ENCODE assay signal across 27 cellular contexts in the genomic region with DNA sequence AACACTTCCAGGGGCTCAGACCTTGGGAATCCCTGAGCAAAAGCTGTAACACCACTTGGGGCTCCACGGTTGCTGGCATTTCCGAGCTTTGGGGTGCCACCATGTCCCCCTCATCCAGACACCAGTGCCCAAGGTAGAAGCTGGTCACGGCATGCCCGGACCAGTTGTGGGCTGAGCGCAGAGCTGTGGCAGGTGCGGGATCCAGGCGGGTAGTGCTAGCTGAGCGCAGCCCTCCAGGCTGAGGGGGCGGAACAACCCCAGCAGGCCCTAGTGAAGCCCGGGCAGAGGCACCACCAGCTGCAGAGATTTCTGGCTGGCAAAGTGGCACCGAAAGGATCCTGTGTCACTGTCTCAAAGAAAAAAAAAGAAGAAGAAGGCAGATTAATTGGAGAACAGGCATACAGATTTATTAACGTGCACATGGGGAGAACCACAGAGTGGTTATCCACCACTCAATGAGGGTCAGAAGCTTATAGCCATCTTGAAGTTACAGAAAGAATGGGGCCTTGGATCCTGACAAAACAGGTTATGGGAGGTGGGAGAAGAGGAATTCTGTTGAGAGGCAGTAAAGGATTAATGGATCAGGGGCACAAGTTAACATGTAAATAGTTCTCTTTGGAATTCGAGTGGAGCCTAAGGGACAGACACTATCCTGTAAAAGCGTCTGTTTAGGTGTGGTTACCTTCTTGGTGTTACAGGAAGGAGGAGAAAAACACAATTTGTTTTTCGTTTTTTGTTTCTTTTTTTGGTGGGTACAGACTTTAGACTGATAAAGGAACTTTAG.
"Had no signal": no experiment of that assay in that cellular context is flagged by ENCODE, and none has a peak within 500 bp of the region (broad histone marks: within the 10 kb centered on the region; RNA-seq: fewer than 3 reads in every experiment).

No MANE protein-coding gene starts in this region.

- FAIRE-seq: astrocyte, urothelium cell line had no signal

- H3K27me3 Mint-ChIP-seq: activated naive CD4-positive, alpha-beta T cell treated with anti-CD3 and anti-CD28 coated beads, Interleukin-2, amount 10 ng/mL, durations not matched to agents 7 days and 5 days; activated naive CD8-positive, alpha-beta T cell treated with anti-CD3 and anti-CD28 coated beads, Interleukin-2, amount 10 ng/mL, durations not matched to agents 7 days and 5 days; progenitor cell of endocrine pancreas had no signal

- H3K27ac ChIP-seq: brain microvascular endothelial cell, heart left ventricle, left lung, lower lobe of right lung, ovary, right lobe of liver, tibial nerve had no signal

- H3K27me3 ChIP-seq: brain microvascular endothelial cell, heart left ventricle, left lung, ovary, right lobe of liver, tibial nerve had no signal

- H3K4me3 ChIP-seq: heart left ventricle, left lung, lower lobe of right lung, mucosa of descending colon, ovary, right lobe of liver, tibial nerve had no signal

- H3K36me3 ChIP-seq: brain microvascular endothelial cell, heart left ventricle, left lung, lower lobe of right lung, ovary, right lobe of liver, tibial nerve had no signal

- ATAC-seq: effector memory CD8-positive, alpha-beta T cell; esophagus mucosa; heart left ventricle; left lung; lower lobe of right lung; mucosa of descending colon had no signal

- H3K4me1 Mint-ChIP-seq: activated naive CD4-positive, alpha-beta T cell treated with anti-CD3 and anti-CD28 coated beads, Interleukin-2, amount 10 ng/mL, durations not matched to agents 7 days and 5 days; activated naive CD8-positive, alpha-beta T cell treated with anti-CD3 and anti-CD28 coated beads, Interleukin-2, amount 10 ng/mL, durations not matched to agents 7 days and 5 days; nephron had no signal

- H3K27ac Mint-ChIP-seq: activated naive CD4-positive, alpha-beta T cell treated with anti-CD3 and anti-CD28 coated beads, Interleukin-2, amount 10 ng/mL, durations not matched to agents 7 days and 5 days; activated naive CD8-positive, alpha-beta T cell treated with anti-CD3 and anti-CD28 coated beads, Interleukin-2, amount 10 ng/mL, durations not matched to agents 7 days and 5 days; effector memory CD8-positive, alpha-beta T cell; progenitor cell of endocrine pancreas had no signal

- H3K9me3 ChIP-seq: lower lobe of right lung, ovary, right lobe of liver had no signal

- H3K4me3 Mint-ChIP-seq: activated naive CD4-positive, alpha-beta T cell treated with anti-CD3 and anti-CD28 coated beads, Interleukin-2, amount 10 ng/mL, durations not matched to agents 7 days and 5 days; activated naive CD8-positive, alpha-beta T cell treated with anti-CD3 and anti-CD28 coated beads, Interleukin-2, amount 10 ng/mL, durations not matched to agents 7 days and 5 days; effector memory CD8-positive, alpha-beta T cell; nephron had no signal

- H3K36me3 Mint-ChIP-seq: activated naive CD4-positive, alpha-beta T cell treated with anti-CD3 and anti-CD28 coated beads, Interleukin-2, amount 10 ng/mL, durations not matched to agents 7 days and 5 days; activated naive CD8-positive, alpha-beta T cell treated with anti-CD3 and anti-CD28 coated beads, Interleukin-2, amount 10 ng/mL, durations not matched to agents 7 days and 5 days had no signal

- DNase-seq: activated CD4-positive, alpha-beta T cell treated with anti-CD3 and anti-CD28 coated beads for 4 hours; activated CD4-positive, alpha-beta T cell treated with anti-CD3 and anti-CD28 coated beads, Interleukin-2, amount 50 U/mL, for 4 hours; activated CD8-positive, alpha-beta memory T cell treated with anti-CD3 and anti-CD28 coated beads for 24 hours; activated gamma-delta T cell; activated naive CD4-positive, alpha-beta T cell treated with anti-CD3 and anti-CD28 coated beads, Interleukin-2, amount 10 ng/mL, durations not matched to agents 7 days and 5 days; activated naive CD8-positive, alpha-beta T cell treated with anti-CD3 and anti-CD28 coated beads, Interleukin-2, amount 10 ng/mL, durations not matched to agents 7 days and 5 days; amniotic stem cell; brain microvascular endothelial cell; cortex of kidney; effector memory CD8-positive, alpha-beta T cell; foreskin fibroblast; heart left ventricle; hypothalamus; kidney glomerular epithelial cell; left lung; lower lobe of right lung; mucosa of descending colon; ovary; right lobe of liver; stimulated activated CD4-positive, alpha-beta T cell treated with anti-CD3 and anti-CD28 coated beads, Interleukin-2, amount 100 ng/mL, for 48 hours; stimulated activated naive CD4-positive, alpha-beta T cell treated with Interleukin-2 at 50 U/mL for 16 hours had no signal

- H3K4me1 ChIP-seq: heart left ventricle, left lung, lower lobe of right lung, right lobe of liver, tibial nerve had no signal
